In genomic region chr7:105353752-105354328, GRCh38 we compare ENCODE assay signal across 9 cellular contexts. TPM values are rescaled to one million over a fixed set of nuclear protein-coding genes. Genes with fewer than 3 reads are reported as not detected.
DNase-seq lines count a peak whose midpoint lies in the region; ATAC-seq and TF ChIP-seq lines count a peak whose summit lies in the region.
"Had no signal": no experiment of that assay in that cellular context is flagged by ENCODE, and none has a peak within 500 bp of the region (broad histone marks: within the 10 kb centered on the region; RNA-seq: fewer than 3 reads in every experiment).

No MANE protein-coding gene starts in this region.

- no peaks in the 10 kb centered on the region for H3K27me3 ChIP-seq in effector memory CD4-positive, alpha-beta T cell (replicated peaks; ENCODE audit: control insufficient read depth, insufficient read depth, low read length, poor library complexity, severe bottlenecking)

- H3K4me3 Mint-ChIP-seq in osteocyte (ENCODE audit: unreplicated experiment), result peak overlapping the region; percentile 44

- H3K4me1 ChIP-seq in effector memory CD4-positive, alpha-beta T cell (ENCODE audit: control insufficient read depth, insufficient read depth, low read length, poor library complexity, severe bottlenecking), result peaks cover 49% of the 10 kb centered on the region

- peak overlapping the region; percentile 94 for H3K27ac Mint-ChIP-seq in osteocyte (ENCODE audit: unreplicated experiment)

- TF ChIP-seq CTCF in osteocyte (IDR thresholded peaks at IDR 0.05), result no peak
- no peak for TF ChIP-seq CTCF in omental fat pad (IDR thresholded peaks at IDR 0.05)

- DNase-seq in GDM1 (lab: John Stamatoyannopoulos, UW), result peak; percentile 42
- peak; percentile 100 for DNase-seq in LHCN-M2 (ENCODE audit: low read depth)
- DNase-seq in effector memory CD4-positive, alpha-beta T cell, result no peak
- DNase-seq in osteocyte (ENCODE audit: extremely low spot score, unreplicated experiment), result no peak
- no peak for DNase-seq in omental fat pad (ENCODE audit: low spot score)
- no peak for DNase-seq in LoVo (ENCODE audit: low spot score)
- DNase-seq: H7 had no signal

- H3K9me3 ChIP-seq in effector memory CD4-positive, alpha-beta T cell (ENCODE audit: control insufficient read depth, low read length), result no peaks in the 10 kb centered on the region

- H3K36me3 ChIP-seq in effector memory CD4-positive, alpha-beta T cell (ENCODE audit: control insufficient read depth, insufficient read depth, low read length), result no peaks in the 10 kb centered on the region

- H3K4me3 ChIP-seq in effector memory CD4-positive, alpha-beta T cell (ENCODE audit: insufficient read depth, low read depth, low read length, poor library complexity, severe bottlenecking), result no peak overlapping the region

- no peaks in the 10 kb centered on the region for H3K9me3 Mint-ChIP-seq in osteocyte (ENCODE audit: unreplicated experiment)

- ATAC-seq in omental fat pad (ENCODE audit: low FRiP score) (no peak), GM19035 (IDR thresholded peaks at IDR 0.05; ENCODE audit: unreplicated experiment) (no peak), GM21515 (IDR thresholded peaks at IDR 0.05; ENCODE audit: unreplicated experiment) (no peak)

- peaks cover 1% of the 10 kb centered on the region for H3K36me3 Mint-ChIP-seq in osteocyte (ENCODE audit: unreplicated experiment)

- H3K27ac ChIP-seq in effector memory CD4-positive, alpha-beta T cell (ENCODE audit: insufficient read depth, low read length, poor library complexity, severe bottlenecking), result peak overlapping the region; percentile 8

- peaks cover 50% of the 10 kb centered on the region for H3K4me1 Mint-ChIP-seq in osteocyte (ENCODE audit: unreplicated experiment)

- H3K27me3 Mint-ChIP-seq in osteocyte (ENCODE audit: unreplicated experiment), result no peaks in the 10 kb centered on the region

RNA-seq across cellular contexts. Expression of gene SRPK2, which starts 34.9 kb away (rescaled TPM):
- total RNA-seq in LHCN-M2 (2014; rRNA removed), result 42.6 and 47.2 TPM in 2 replicates
- polyA plus RNA-seq in LHCN-M2 (2012), result 26.8 TPM
- 69.2 and 69.5 TPM in 2 replicates for total RNA-seq in osteocyte
- 10 to 100 TPM; 29.5 to 48.2 (median 30.6) TPM for total RNA-seq in omental fat pad

Comparison
In these comparisons a context has a peak if more than half of its experiments do, and no peak if none do; other contexts are left out.
1. DNase-seq: peak in GDM1 (single experiment) and LHCN-M2 (single experiment); none in effector memory CD4-positive, alpha-beta T cell (0 of 3), osteocyte (single experiment), omental fat pad (single experiment) and LoVo (single experiment).